Comparison of ENCODE assay signal across 8 cellular contexts in genomic region chr1:54407201-54407956, GRCh38. TPM values are rescaled to one million over a fixed set of nuclear protein-coding genes. Genes with fewer than 3 reads are reported as not detected.
DNase-seq lines count a peak whose midpoint lies in the region; ATAC-seq and TF ChIP-seq lines count a peak whose summit lies in the region.

No MANE protein-coding gene starts in this region.

- H3K36me3 Mint-ChIP-seq in activated T-cell treated with anti-CD3 and anti-CD28 coated beads, Interleukin-2, amount 50 U/mL, for 72 hours (ENCODE audit: insufficient read depth in 2 of 2), result peaks cover 0 to 10% of the 10 kb centered on the region in 2 donors

- H3K4me1 ChIP-seq in Peyer's patch (peaks cover 0 to 55% (median 8%) of the 10 kb centered on the region in 4 donors), esophagus squamous epithelium (peaks cover 35 to 60% (median 38%) of the 10 kb centered on the region in 3 donors)

- WGBS in esophagus squamous epithelium, 2 donors, result 0 to 1% methylated on average over 22 to 23 of the region's 24 CpGs

- H3K27ac Mint-ChIP-seq in activated T-cell treated with anti-CD3 and anti-CD28 coated beads, Interleukin-2, amount 50 U/mL, for 72 hours, result peak overlapping the region; percentile 84

- CTCF ChIA-PET in BJ (lab: Yijun Ruan, JAX), result interaction anchor here (0.6 to 3.0 kb wide), 11 partner anchors 19 to 286 kb away, joined by 3 to 15 read pairs (median 4); no protein-coding TSS in a partner anchor

- H3K9me3 ChIP-seq in Peyer's patch (no peaks in the 10 kb centered on the region), esophagus squamous epithelium (no peaks in the 10 kb centered on the region)

- DNase-seq in BJ (ENCODE audit: low read depth), result peak; percentile 73
- DNase-seq in Kasumi-1 (lab: John Stamatoyannopoulos, UW), result peak; percentile 91 to 94
- DNase-seq in Peyer's patch, result peak in 2 of 3 donors; percentile 79 to 91
- peak; percentile 61 to 72 for DNase-seq in activated T-cell treated with anti-CD3 and anti-CD28 coated beads, Interleukin-2, amount 50 U/mL, for 72 hours
- DNase-seq in esophagus squamous epithelium (lab: John Stamatoyannopoulos, UW), result peak; percentile 35
- peak; percentile 85 for DNase-seq in mucosa of gallbladder (ENCODE audit: low spot score)
- DNase-seq in stimulated activated naive CD8-positive, alpha-beta T cell treated with anti-CD3 and anti-CD28 coated beads, Interleukin-15, Interleukin-2, amounts not matched to agents 100 U/mL and 50 U/mL, for 24 hours, result peak; percentile 45

- peaks cover 50% of the 10 kb centered on the region for H3K4me1 Mint-ChIP-seq in activated T-cell treated with anti-CD3 and anti-CD28 coated beads, Interleukin-2, amount 50 U/mL, for 72 hours (ENCODE audit: low read depth)

- H3K36me3 ChIP-seq in BJ (ENCODE audit: control insufficient read depth, insufficient read depth, low read length) (peaks cover 1% of the 10 kb centered on the region; the same call in 1 of the 2 replicates), Peyer's patch (peaks cover 0 to under 1% (median 0%) of the 10 kb centered on the region in 3 donors), esophagus squamous epithelium (peaks cover 0 to 10% (median 0%) of the 10 kb centered on the region in 3 donors)

- peak; percentile 38 for ATAC-seq in GM19438 (IDR thresholded peaks at IDR 0.05; ENCODE audit: low read depth, unreplicated experiment)
- peak; percentile 35 to 37 for ATAC-seq in activated T-cell treated with anti-CD3 and anti-CD28 coated beads, Interleukin-2, amount 50 U/mL, for 72 hours (replicated peaks in 1 of 2)
- ATAC-seq in stimulated activated naive CD8-positive, alpha-beta T cell treated with anti-CD3 and anti-CD28 coated beads, Interleukin-15, Interleukin-2, amounts not matched to agents 100 U/mL and 50 U/mL, for 24 hours, result peak; percentile 19

- no peaks in the 10 kb centered on the region for H3K27me3 Mint-ChIP-seq in activated T-cell treated with anti-CD3 and anti-CD28 coated beads, Interleukin-2, amount 50 U/mL, for 72 hours (ENCODE audit: low read depth)

- intact Hi-C loops in esophagus squamous epithelium (cut with DNase I), result loop anchor here (2.0 to 10.0 kb wide), 2 partner anchors 81 to 133 kb away; no protein-coding TSS in a partner anchor

- peak overlapping the region; percentile 85 to 97 (median 96) for H3K27ac ChIP-seq in Peyer's patch
- peak overlapping the region; percentile 88 to 97 (median 95) for H3K27ac ChIP-seq in esophagus squamous epithelium

- peak in 1 of 2 donors; percentile 59 for TF ChIP-seq POLR2A in Peyer's patch (IDR thresholded peaks at IDR 0.05)
- peak in 3 of 4 donors; percentile 34 to 49 (median 44) for TF ChIP-seq POLR2A in esophagus squamous epithelium (IDR thresholded peaks at IDR 0.05)

- H3K4me3 ChIP-seq in BJ (ENCODE audit: low read depth, low read length) (peak overlapping the region; percentile 82), Peyer's patch (peak overlapping the region; percentile 91 to 97 (median 96)), esophagus squamous epithelium (peak overlapping the region; percentile 71 to 98 (median 82))

- H3K4me3 Mint-ChIP-seq in activated T-cell treated with anti-CD3 and anti-CD28 coated beads, Interleukin-2, amount 50 U/mL, for 72 hours, result peak overlapping the region; percentile 62 to 93

- H3K27me3 ChIP-seq in BJ (ENCODE audit: control insufficient read depth, insufficient read depth, low read length) (no peaks in the 10 kb centered on the region), Peyer's patch (no peaks in the 10 kb centered on the region), esophagus squamous epithelium (no peaks in the 10 kb centered on the region)

- no peaks in the 10 kb centered on the region for H3K9me3 Mint-ChIP-seq in activated T-cell treated with anti-CD3 and anti-CD28 coated beads, Interleukin-2, amount 50 U/mL, for 72 hours

- POLR2A ChIA-PET in BJ (lab: Charles Lee), result interaction anchor here (0.8 to 1.0 kb wide), 2 partner anchors 79 to 80 kb away, joined by 5 to 10 read pairs; no protein-coding TSS in a partner anchor

- TF ChIP-seq CTCF in BJ (IDR thresholded peaks at IDR 0.05; ENCODE audit: insufficient read depth, low read depth, low read length) (no peak), Peyer's patch (IDR thresholded peaks at IDR 0.05) (peak in 2 of 6 experiments; percentile 2 to 32), esophagus squamous epithelium (IDR thresholded peaks at IDR 0.05) (peak in 1 of 6 experiments; percentile 10)

RNA-seq across cellular contexts. Expression of gene SSBP3, which starts 1.2 kb away (rescaled TPM):
- 19.6 and 25.9 TPM in 2 replicates for polyA plus RNA-seq in BJ (2011; rRNA removed)
- polyA minus RNA-seq in BJ (2011; rRNA and poly(A)+ RNA removed), result 11.2 and 14.0 TPM in 2 replicates
- total RNA-seq in Peyer's patch (10 to 100 TPM; 19.0 to 35.2 (median 33.4) TPM), esophagus squamous epithelium (10 to 100 TPM; 17.1 to 25.4 (median 21.5) TPM), mucosa of gallbladder (110 TPM)
- total RNA-seq in activated T-cell treated with anti-CD3 and anti-CD28 coated beads, Interleukin-2, amount 50 U/mL, for 72 hours, result 10 to 100 TPM; 70.1 to 84.9 TPM

Comparison
In these comparisons a context has a peak if more than half of its experiments do, and no peak if none do; other contexts are left out.
1. Peak in every context shown above with its lines: DNase-seq, ATAC-seq, H3K4me3 ChIP-seq and H3K27ac ChIP-seq.
2. DNase-seq: peak in every context shown above with its lines; median percentile 92 in Kasumi-1; 85 in Peyer's patch; 85 in mucosa of gallbladder; 73 in BJ; 66 in activated T-cell treated with anti-CD3 and anti-CD28 coated beads, Interleukin-2, amount 50 U/mL, for 72 hours; 45 in stimulated activated naive CD8-positive, alpha-beta T cell treated with anti-CD3 and anti-CD28 coated beads, Interleukin-15, Interleukin-2, amounts not matched to agents 100 U/mL and 50 U/mL, for 24 hours; 35 in esophagus squamous epithelium.